9 cellular contexts compared by ENCODE assay signal in the genomic region with DNA sequence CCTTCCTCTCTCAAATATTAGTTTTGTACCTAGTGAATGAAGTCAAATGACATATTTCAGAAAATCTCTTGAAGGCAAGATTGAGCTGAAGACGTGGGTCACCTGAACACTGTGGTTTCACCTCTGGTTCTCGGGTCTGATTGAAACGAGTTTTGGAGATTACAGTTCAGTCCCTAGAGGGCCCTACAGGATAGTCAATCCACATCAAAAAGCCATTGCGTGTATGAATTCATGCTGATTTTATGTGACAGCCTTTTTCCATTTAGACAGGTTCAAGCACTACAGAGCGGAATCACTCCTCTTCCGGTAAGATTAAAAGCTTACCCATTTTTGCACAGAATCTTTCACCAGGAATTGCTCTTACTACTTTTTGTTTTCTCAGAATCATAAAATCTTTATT.
A peak's percentile ranks its signal among the peaks of the same experiment; 100 is the strongest.
DNase-seq lines count a peak whose midpoint lies in the region; ATAC-seq and TF ChIP-seq lines count a peak whose summit lies in the region.
"Had no signal": no experiment of that assay in that cellular context is flagged by ENCODE, and none has a peak within 500 bp of the region (broad histone marks: within the 10 kb centered on the region; RNA-seq: fewer than 3 reads in every experiment).

No MANE protein-coding gene starts in this region.

- H3K4me3 Mint-ChIP-seq in activated T-helper 2 cell treated with anti-CD3 and anti-CD28 coated beads, Interferon-gamma antibody, Interleukin-2, Interleukin-4, amounts not matched to agents 10 μg/mL and 5 μg/mL and 100 μg/mL, durations not matched to agents 14 hours and 24 hours and 36 hours (ENCODE audit: low read depth): no peak overlapping the region
- no peak overlapping the region for H3K4me3 Mint-ChIP-seq in progenitor cell of endocrine pancreas (ENCODE audit: low read depth)

- H4K20me1 ChIP-seq in PC-9 (ENCODE audit: insufficient read depth): no peaks in the 10 kb centered on the region

- no peak for ATAC-seq in HG02840 (IDR thresholded peaks at IDR 0.05; ENCODE audit: low FRiP score, unreplicated experiment)

- intact Hi-C loops in PC-9 (cut with micrococcal nuclease; ENCODE audit: unreplicated experiment): loop anchor here (1.0 to 10.0 kb wide), 3 partner anchors 140 to 925 kb away; no protein-coding TSS in a partner anchor
- intact Hi-C loops in activated T-helper 2 cell treated with anti-CD3 and anti-CD28 coated beads, Interferon-gamma antibody, Interleukin-2, Interleukin-4, amounts not matched to agents 10 μg/mL and 5 μg/mL and 100 μg/mL, durations not matched to agents 14 hours and 24 hours and 36 hours (cut with micrococcal nuclease): loop anchor here (10.0 kb wide), 1 partner anchor 135 kb away; no protein-coding TSS in a partner anchor

- CTCF ChIA-PET in PC-9 (lab: Charles Lee): no interaction called here

- H3F3A ChIP-seq in PC-9 (ENCODE audit: insufficient read depth, low read depth): no peaks in the 10 kb centered on the region

- POLR2A ChIA-PET in PC-9 (lab: Charles Lee; ENCODE audit: unreplicated experiment): no interaction called here

- H3K4me2 ChIP-seq in PC-9: no peak overlapping the region

- H3K36me3 Mint-ChIP-seq in activated T-helper 2 cell treated with anti-CD3 and anti-CD28 coated beads, Interferon-gamma antibody, Interleukin-2, Interleukin-4, amounts not matched to agents 10 μg/mL and 5 μg/mL and 100 μg/mL, durations not matched to agents 14 hours and 24 hours and 36 hours (ENCODE audit: low read depth): no peaks in the 10 kb centered on the region
- no peaks in the 10 kb centered on the region for H3K36me3 Mint-ChIP-seq in progenitor cell of endocrine pancreas (ENCODE audit: insufficient read depth)

- no peaks in the 10 kb centered on the region for H3K4me1 ChIP-seq in PC-9 (replicated peaks; ENCODE audit: insufficient read depth)
- H3K4me1 ChIP-seq in effector memory CD4-positive, alpha-beta T cell (ENCODE audit: control insufficient read depth, insufficient read depth, low read length, poor library complexity, severe bottlenecking): no peaks in the 10 kb centered on the region

- H3K27ac Mint-ChIP-seq in activated T-helper 2 cell treated with anti-CD3 and anti-CD28 coated beads, Interferon-gamma antibody, Interleukin-2, Interleukin-4, amounts not matched to agents 10 μg/mL and 5 μg/mL and 100 μg/mL, durations not matched to agents 14 hours and 24 hours and 36 hours: no peak overlapping the region
- H3K27ac Mint-ChIP-seq in progenitor cell of endocrine pancreas: no peak overlapping the region

- no peaks in the 10 kb centered on the region for H3K36me3 ChIP-seq in PC-9 (ENCODE audit: low read depth)
- no peaks in the 10 kb centered on the region for H3K36me3 ChIP-seq in effector memory CD4-positive, alpha-beta T cell (ENCODE audit: control insufficient read depth, insufficient read depth, low read length)

- DNase-seq in EL (peak; percentile 7), PC-9 (peak; percentile 10 to 37), fibroblast of gingiva (ENCODE audit: low read depth) (peak; percentile 1), progenitor cell of endocrine pancreas (ENCODE audit: low spot score, unreplicated experiment) (no peak)
- DNase-seq in effector memory CD4-positive, alpha-beta T cell: no peak
- no peak for DNase-seq in activated T-helper 2 cell treated with anti-CD3 and anti-CD28 coated beads, Interferon-gamma antibody, Interleukin-2, Interleukin-4, amounts not matched to agents 10 μg/mL and 5 μg/mL and 100 μg/mL, durations not matched to agents 14 hours and 24 hours and 36 hours (ENCODE audit: low spot score)
- DNase-seq: NK-92 treated with Interleukin-12 subunit alpha and Interleukin-12 subunit beta, amount 100 ng/mL, for 24 hours had no signal

- H3K27me3 Mint-ChIP-seq in activated T-helper 2 cell treated with anti-CD3 and anti-CD28 coated beads, Interferon-gamma antibody, Interleukin-2, Interleukin-4, amounts not matched to agents 10 μg/mL and 5 μg/mL and 100 μg/mL, durations not matched to agents 14 hours and 24 hours and 36 hours (ENCODE audit: low read depth): peaks cover 19% of the 10 kb centered on the region
- H3K27me3 Mint-ChIP-seq in progenitor cell of endocrine pancreas: peaks cover 11% of the 10 kb centered on the region

- TF ChIP-seq CTCF in 22Rv1 (IDR thresholded peaks at IDR 0.05) (peak; percentile 68), PC-9 (conservative IDR thresholded peaks at IDR 0.05) (peak; percentile 66), progenitor cell of endocrine pancreas (IDR thresholded peaks at IDR 0.05; ENCODE audit: unreplicated experiment) (no peak)

- no peaks in the 10 kb centered on the region for H3K9me2 ChIP-seq in PC-9 (ENCODE audit: insufficient read depth)

- no peaks in the 10 kb centered on the region for H3K9me3 Mint-ChIP-seq in activated T-helper 2 cell treated with anti-CD3 and anti-CD28 coated beads, Interferon-gamma antibody, Interleukin-2, Interleukin-4, amounts not matched to agents 10 μg/mL and 5 μg/mL and 100 μg/mL, durations not matched to agents 14 hours and 24 hours and 36 hours
- no peaks in the 10 kb centered on the region for H3K9me3 Mint-ChIP-seq in progenitor cell of endocrine pancreas (ENCODE audit: low read depth)

- H3K4me3 ChIP-seq in PC-9: no peak overlapping the region
- no peak overlapping the region for H3K4me3 ChIP-seq in effector memory CD4-positive, alpha-beta T cell (ENCODE audit: insufficient read depth, low read depth, low read length, poor library complexity, severe bottlenecking)

- H3K27me3 ChIP-seq in PC-9 (ENCODE audit: insufficient read depth, low read depth): no peaks in the 10 kb centered on the region
- H3K27me3 ChIP-seq in effector memory CD4-positive, alpha-beta T cell (replicated peaks; ENCODE audit: control insufficient read depth, insufficient read depth, low read length, poor library complexity, severe bottlenecking): no peaks in the 10 kb centered on the region

- peaks cover 5% of the 10 kb centered on the region for H3K4me1 Mint-ChIP-seq in activated T-helper 2 cell treated with anti-CD3 and anti-CD28 coated beads, Interferon-gamma antibody, Interleukin-2, Interleukin-4, amounts not matched to agents 10 μg/mL and 5 μg/mL and 100 μg/mL, durations not matched to agents 14 hours and 24 hours and 36 hours (ENCODE audit: low read depth)
- peaks cover 9% of the 10 kb centered on the region for H3K4me1 Mint-ChIP-seq in progenitor cell of endocrine pancreas (ENCODE audit: low read depth)

- H2AFZ ChIP-seq in PC-9: no peak overlapping the region

- H3K79me2 ChIP-seq in PC-9 (ENCODE audit: low read depth): no peaks in the 10 kb centered on the region

- BruUV-seq in PC-9 (replicated peaks; lab: Mats Ljungman, UMichigan): no TSS peak

- no peaks in the 10 kb centered on the region for H3K9me3 ChIP-seq in PC-9 (ENCODE audit: insufficient read depth, low read depth)
- no peaks in the 10 kb centered on the region for H3K9me3 ChIP-seq in effector memory CD4-positive, alpha-beta T cell (ENCODE audit: control insufficient read depth, low read length)

- no peak overlapping the region for H3K27ac ChIP-seq in 22Rv1
- no peak overlapping the region for H3K27ac ChIP-seq in PC-9
- no peak overlapping the region for H3K27ac ChIP-seq in effector memory CD4-positive, alpha-beta T cell (ENCODE audit: insufficient read depth, low read length, poor library complexity, severe bottlenecking)

Comparison
In these comparisons a context has a peak if more than half of its experiments do, and no peak if none do; other contexts are left out.
1. DNase-seq: peak in EL (single experiment), PC-9 (2 of 2) and fibroblast of gingiva (single experiment); none in effector memory CD4-positive, alpha-beta T cell (0 of 3), activated T-helper 2 cell treated with anti-CD3 and anti-CD28 coated beads, Interferon-gamma antibody, Interleukin-2, Interleukin-4, amounts not matched to agents 10 μg/mL and 5 μg/mL and 100 μg/mL, durations not matched to agents 14 hours and 24 hours and 36 hours (single experiment) and progenitor cell of endocrine pancreas (single experiment).